Comparison of ENCODE assay signal across 3 cellular contexts in the genomic region with DNA sequence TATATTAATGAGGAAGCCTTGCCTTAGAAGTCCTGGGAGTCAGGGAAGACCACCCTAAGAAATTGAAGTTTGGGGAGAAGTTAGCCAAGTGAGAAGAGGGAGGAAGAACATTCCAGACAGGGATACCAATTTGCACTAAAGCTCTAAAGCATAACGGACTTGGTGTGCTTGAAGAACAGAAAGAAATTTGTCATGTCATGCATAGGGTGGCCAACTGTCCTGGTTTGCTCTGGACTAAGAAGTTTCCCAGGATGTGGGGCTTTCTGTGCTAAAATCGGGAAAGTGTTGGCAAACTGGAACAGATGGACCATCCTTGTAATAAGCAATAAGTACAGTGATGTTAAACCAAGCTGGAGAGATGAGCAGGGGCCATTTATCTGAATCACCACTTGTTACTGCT.
A peak's percentile ranks its signal among the peaks of the same experiment; 100 is the strongest.
TF ChIP-seq lines count a peak whose summit lies in the region.

No MANE protein-coding gene starts in this region.

TF ChIP-seq in HepG2, 621 proteins besides CTCF, POLR2A, EP300 and RAD21:
- no peak for TF ChIP-seq SIX4 (CRISPR knock-in tag; IDR thresholded peaks at IDR 0.05)
- TF ChIP-seq NFE2L2 (IDR thresholded peaks at IDR 0.05; ENCODE audit: low read length) = peak; percentile 58; the same call in 1 of the 2 replicates

TF ChIP-seq in K562, 482 proteins besides CTCF, POLR2A, EP300 and RAD21:
- TF ChIP-seq, protein P1, sequence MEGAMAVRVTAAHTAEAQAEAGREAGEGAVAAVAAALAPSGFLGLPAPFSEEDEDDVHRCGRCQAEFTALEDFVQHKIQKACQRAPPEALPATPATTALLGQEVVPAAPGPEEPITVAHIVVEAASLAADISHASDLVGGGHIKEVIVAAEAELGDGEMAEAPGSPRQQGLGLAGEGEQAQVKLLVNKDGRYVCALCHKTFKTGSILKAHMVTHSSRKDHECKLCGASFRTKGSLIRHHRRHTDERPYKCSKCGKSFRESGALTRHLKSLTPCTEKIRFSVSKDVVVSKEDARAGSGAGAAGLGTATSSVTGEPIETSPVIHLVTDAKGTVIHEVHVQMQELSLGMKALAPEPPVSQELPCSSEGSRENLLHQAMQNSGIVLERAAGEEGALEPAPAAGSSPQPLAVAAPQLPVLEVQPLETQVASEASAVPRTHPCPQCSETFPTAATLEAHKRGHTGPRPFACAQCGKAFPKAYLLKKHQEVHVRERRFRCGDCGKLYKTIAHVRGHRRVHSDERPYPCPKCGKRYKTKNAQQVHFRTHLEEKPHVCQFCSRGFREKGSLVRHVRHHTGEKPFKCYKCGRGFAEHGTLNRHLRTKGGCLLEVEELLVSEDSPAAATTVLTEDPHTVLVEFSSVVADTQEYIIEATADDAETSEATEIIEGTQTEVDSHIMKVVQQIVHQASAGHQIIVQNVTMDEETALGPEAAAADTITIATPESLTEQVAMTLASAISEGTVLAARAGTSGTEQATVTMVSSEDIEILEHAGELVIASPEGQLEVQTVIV (CRISPR knock-in tag; IDR thresholded peaks at IDR 0.05; ENCODE audit: borderline replicate concordance) = no peak
- TF ChIP-seq TEAD4 (IDR thresholded peaks at IDR 0.05; ENCODE audit: low read length) (peak; percentile 37; the same call in 1 of the 2 replicates), TEAD4 (CRISPR knock-in tag; IDR thresholded peaks at IDR 0.05; ENCODE audit: borderline replicate concordance) (no peak), CBFB (CRISPR knock-in tag; IDR thresholded peaks at IDR 0.05) (no peak), MAFG (tag; conservative IDR thresholded peaks at IDR 0.05) (peak; percentile 62), NFE2 (IDR thresholded peaks at IDR 0.05; ENCODE audit: low read depth) (peak; percentile 28; the same call in 1 of the 2 replicates)

TF ChIP-seq in SK-N-SH treated with all-trans-retinoic acid at 6 μM for 48 hours, 23 proteins besides CTCF, POLR2A, EP300 and RAD21:
- TF ChIP-seq CSRNP3 (CRISPR knock-in tag; IDR thresholded peaks at IDR 0.05) (no peak), OSR1 (CRISPR knock-in tag; IDR thresholded peaks at IDR 0.05) (no peak), RARB (CRISPR knock-in tag; IDR thresholded peaks at IDR 0.05) (no peak), PATZ1 (CRISPR knock-in tag; IDR thresholded peaks at IDR 0.05; ENCODE audit: borderline replicate concordance) (no peak), ISL1 (CRISPR knock-in tag; IDR thresholded peaks at IDR 0.05) (no peak), ESRRG (CRISPR knock-in tag; IDR thresholded peaks at IDR 0.05) (no peak), TOX (CRISPR knock-in tag; IDR thresholded peaks at IDR 0.05; ENCODE audit: borderline replicate concordance) (no peak), SNAI2 (CRISPR knock-in tag; IDR thresholded peaks at IDR 0.05) (no peak), CREB5 (CRISPR knock-in tag; IDR thresholded peaks at IDR 0.05; ENCODE audit: low read depth) (no peak), PPARA (CRISPR knock-in tag; IDR thresholded peaks at IDR 0.05; ENCODE audit: borderline replicate concordance) (no peak), ZFP30 (CRISPR knock-in tag; IDR thresholded peaks at IDR 0.05) (no peak), GLIS3 (CRISPR knock-in tag; IDR thresholded peaks at IDR 0.05) (no peak), BACH2 (CRISPR knock-in tag; IDR thresholded peaks at IDR 0.05; ENCODE audit: borderline replicate concordance) (no peak)
